8 cellular contexts compared by ENCODE assay signal in the genomic region with DNA sequence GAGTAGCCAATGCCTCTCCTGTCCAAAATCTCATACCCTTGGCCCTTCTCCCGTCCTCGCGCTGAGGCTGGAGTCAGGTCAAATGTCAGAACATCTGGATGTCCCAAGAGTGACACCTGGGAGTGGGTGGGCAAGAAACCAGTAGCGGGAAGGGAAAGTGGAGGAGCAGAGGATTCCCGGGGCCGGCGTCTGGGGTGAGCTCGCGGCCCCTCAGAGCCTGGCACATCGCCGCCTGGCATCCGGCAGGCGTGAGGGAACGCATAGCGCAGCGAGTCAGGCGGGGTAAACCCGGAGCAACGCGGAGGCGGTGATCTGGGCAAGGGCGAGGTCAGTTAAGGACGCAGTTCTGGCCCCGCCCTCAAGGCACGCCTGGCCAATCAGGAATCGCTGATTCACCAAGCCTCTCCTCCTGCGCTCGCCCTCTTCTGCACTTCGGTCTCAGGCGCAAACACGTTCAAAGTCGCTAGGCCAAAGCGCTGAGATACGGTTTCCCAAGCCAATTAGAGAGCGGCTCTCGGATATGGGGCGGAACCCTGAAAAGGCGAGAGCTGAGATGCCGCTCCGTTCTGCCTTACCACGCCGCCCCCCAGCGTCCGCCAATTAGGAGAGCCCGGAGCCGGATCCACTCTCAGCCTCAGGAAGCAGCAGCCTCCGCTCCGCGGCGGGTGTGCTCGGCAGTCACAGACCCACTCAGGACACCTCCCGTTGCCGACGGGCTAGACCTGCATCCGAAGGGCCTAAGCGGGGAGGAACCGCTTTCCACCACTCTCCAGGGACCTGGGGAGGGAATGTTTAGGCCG. TPM values are rescaled to one million over a fixed set of nuclear protein-coding genes. Genes with fewer than 3 reads are reported as not detected.
DNase-seq lines count a peak whose midpoint lies in the region; ATAC-seq and TF ChIP-seq lines count a peak whose summit lies in the region.

No MANE protein-coding gene starts in this region.

- DNase-seq in GM12865 (ENCODE audit: low read depth) (peak; percentile 99), NCI-H1417 (lab: John Stamatoyannopoulos, UW) (peak; percentile 97 to 99 (median 99)), SW 1271 (lab: John Stamatoyannopoulos, UW) (peak; percentile 98 to 99), cardiac septum (ENCODE audit: low spot score) (peak; percentile 99), trophoblast cell (peak; percentile 99), type B pancreatic cell (ENCODE audit: extremely low spot score, unreplicated experiment) (peak; percentile 95)

- no peak overlapping the region for H2BK12ac ChIP-seq in trophoblast cell (ENCODE audit: low read length)

- H3K14ac ChIP-seq in trophoblast cell (ENCODE audit: low read length), result peak overlapping the region; percentile 9

- H3K36me3 Mint-ChIP-seq in type B pancreatic cell, result peaks cover 16% of the 10 kb centered on the region

- H3K4me1 Mint-ChIP-seq in type B pancreatic cell (ENCODE audit: unreplicated experiment), result peaks cover 28% of the 10 kb centered on the region

- H3K4me1 ChIP-seq in trophoblast cell (ENCODE audit: control insufficient read depth in 1 of 2, insufficient read depth in 2 of 2, low read length in 2 of 2), result peaks cover 12 to 14% of the 10 kb centered on the region in 2 experiments

- peak overlapping the region; percentile 78 for H3K9ac ChIP-seq in trophoblast cell (ENCODE audit: low read length)

- H3K79me1 ChIP-seq in trophoblast cell (ENCODE audit: low read length), result peaks cover 6% of the 10 kb centered on the region

- H3K9me3 ChIP-seq in trophoblast cell (ENCODE audit: insufficient read depth, low read depth, low read length), result no peaks in the 10 kb centered on the region

- no peaks in the 10 kb centered on the region for H3K9me3 Mint-ChIP-seq in type B pancreatic cell

- H3K27ac Mint-ChIP-seq in type B pancreatic cell, result peak overlapping the region; percentile 96

- H3K4me2 ChIP-seq in trophoblast cell (ENCODE audit: low read length), result peak overlapping the region; percentile 91

- no peak overlapping the region for H3K23ac ChIP-seq in trophoblast cell (ENCODE audit: low read length)

- peak; percentile 91 for ATAC-seq in HG02759 (IDR thresholded peaks at IDR 0.05; ENCODE audit: unreplicated experiment)

- peaks cover 5% of the 10 kb centered on the region in 2 experiments for H3K36me3 ChIP-seq in trophoblast cell (ENCODE audit: control insufficient read depth in 1 of 2, insufficient read depth in 2 of 2, low read length in 2 of 2)

- peak overlapping the region; percentile 3 for H4K91ac ChIP-seq in trophoblast cell (ENCODE audit: low read depth, low read length)

- 0% methylated on average over 58 of the region's 58 CpGs for WGBS in adipose tissue, 3 donors
- no CpG with 5 or more reads among the region's 58 CpGs for WGBS in trophoblast cell (ENCODE audit: extremely low coverage, insufficient coverage, insufficient read length)

- peaks cover 8% of the 10 kb centered on the region for H3K27me3 Mint-ChIP-seq in type B pancreatic cell

- no peak overlapping the region for H3K18ac ChIP-seq in trophoblast cell (ENCODE audit: low read length)

- H2AK5ac ChIP-seq in trophoblast cell (ENCODE audit: low read length), result no peak overlapping the region

- H3K27ac ChIP-seq in adipose tissue (ENCODE audit: low read depth, low read length) (peak overlapping the region; percentile 44), trophoblast cell (ENCODE audit: low read depth, low read length) (peak overlapping the region; percentile 25)

- intact Hi-C loops in cardiac septum (cut with DNase I), result loop anchor here (1.0 to 5.0 kb wide), 6 partner anchors 36 to 232 kb away; a partner anchor contains a TSS

- no peaks in the 10 kb centered on the region for H3K27me3 ChIP-seq in trophoblast cell (ENCODE audit: insufficient read depth, low read length)

- H2BK120ac ChIP-seq in trophoblast cell (ENCODE audit: insufficient read depth, low read length, poor library complexity), result no peak overlapping the region

- TF ChIP-seq CTCF in GM12865 (IDR thresholded peaks at IDR 0.05; ENCODE audit: insufficient read depth, low read depth, low read length, missing control alignments) (no peak), type B pancreatic cell (conservative IDR thresholded peaks at IDR 0.05) (no peak)

- peak overlapping the region; percentile 95 for H3K4me3 Mint-ChIP-seq in type B pancreatic cell

- H3K79me2 ChIP-seq in trophoblast cell (ENCODE audit: control insufficient read depth, insufficient read depth, low read length, poor library complexity), result no peaks in the 10 kb centered on the region

- no peak overlapping the region for H2BK5ac ChIP-seq in trophoblast cell (ENCODE audit: low read depth, low read length, poor library complexity)

- H3K4me3 ChIP-seq in GM12865 (ENCODE audit: low read depth, low read length), result peak overlapping the region; percentile 80
- peak overlapping the region; percentile 73 for H3K4me3 ChIP-seq in trophoblast cell (ENCODE audit: low read depth, low read length)

- peak overlapping the region; percentile 14 for H4K12ac ChIP-seq in trophoblast cell (ENCODE audit: low read depth, low read length)

- H2AFZ ChIP-seq in trophoblast cell (ENCODE audit: insufficient read depth, low read length, poor library complexity), result peak overlapping the region; percentile 71

- H4K8ac ChIP-seq in trophoblast cell (ENCODE audit: low read depth, low read length), result peak overlapping the region; percentile 62

- H3K4ac ChIP-seq in trophoblast cell (ENCODE audit: low read depth, low read length), result no peak overlapping the region

RNA-seq across cellular contexts. Expression of a gene that starts 22.5 kb away (rescaled TPM):
- polyA plus RNA-seq in adipose tissue, result 10 to 100 TPM; 34.7 to 40.3 (median 36.9) TPM
- total RNA-seq in cardiac septum, result 32.5 TPM
- polyA plus RNA-seq in trophoblast cell (2013), result 38.7 and 41.6 TPM in 2 replicates
- 54.7 and 62.4 TPM in 2 replicates for total RNA-seq in type B pancreatic cell (ENCODE audit: low replicate concordance)

RNA-seq across cellular contexts. Expression of a gene that starts 22.7 kb away (rescaled TPM):
- polyA plus RNA-seq in adipose tissue, result 1,000 to 10,000 TPM; 3,971 to 5,636 (median 5,545) TPM
- total RNA-seq in cardiac septum (753 TPM), type B pancreatic cell (ENCODE audit: low replicate concordance) (3,043 and 3,480 TPM in 2 replicates)
- polyA plus RNA-seq in trophoblast cell (2013), result 5,560 and 5,594 TPM in 2 replicates

RNA-seq across cellular contexts. Expression of a gene that starts 27.8 kb away (rescaled TPM):
- 1 to 10 TPM; 4.0 to 9.3 (median 8.5) TPM for polyA plus RNA-seq in adipose tissue
- total RNA-seq in cardiac septum, result 9.3 TPM
- 4.4 TPM in 2 replicates for polyA plus RNA-seq in trophoblast cell (2013)
- total RNA-seq in type B pancreatic cell (ENCODE audit: low replicate concordance), result 10.1 and 22.2 TPM in 2 replicates

RNA-seq across cellular contexts. Expression of a gene that starts 39.9 kb away (rescaled TPM):
- 10 to 100 TPM; 27.5 to 47.4 (median 42.7) TPM for polyA plus RNA-seq in adipose tissue
- total RNA-seq in cardiac septum, result 18.8 TPM
- 60.7 and 63.5 TPM in 2 replicates for polyA plus RNA-seq in trophoblast cell (2013)
- 53.1 and 67.4 TPM in 2 replicates for total RNA-seq in type B pancreatic cell (ENCODE audit: low replicate concordance)

RNA-seq across cellular contexts. Expression of a gene that starts 40.3 kb away (rescaled TPM):
- 100 to 1,000 TPM in 1 of 3 donors, 10 to 100 TPM in 2; 47.0 to 131 (median 77.7) TPM for polyA plus RNA-seq in adipose tissue
- 35.1 TPM for total RNA-seq in cardiac septum
- 67.7 and 69.0 TPM in 2 replicates for polyA plus RNA-seq in trophoblast cell (2013)
- 52.9 and 54.5 TPM in 2 replicates for total RNA-seq in type B pancreatic cell (ENCODE audit: low replicate concordance)

Comparison
In these comparisons a context has a peak if more than half of its experiments do, and no peak if none do; other contexts are left out.
1. Peak in every context shown above with its lines: DNase-seq, ATAC-seq, H3K4me3 ChIP-seq and H3K27ac ChIP-seq.